Comparison of ENCODE assay signal across 18 cellular contexts in the genomic region with DNA sequence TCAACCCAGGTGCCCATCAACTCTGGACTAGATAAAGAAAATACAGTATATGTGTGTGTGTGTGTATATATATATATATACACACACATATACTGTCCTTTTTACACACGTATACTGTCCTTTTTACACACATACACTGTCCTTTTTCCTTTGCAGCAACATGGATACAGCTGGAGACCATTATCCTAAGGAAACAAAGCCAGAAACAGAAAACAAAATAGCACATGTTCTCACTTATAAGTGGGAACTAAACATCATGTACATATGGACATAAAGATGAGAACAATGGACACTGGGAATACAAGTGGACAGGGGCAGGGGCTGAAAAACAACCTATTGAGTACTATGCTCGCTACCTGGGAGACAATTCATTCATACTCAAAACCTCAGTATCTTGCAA. TPM values are rescaled to one million over a fixed set of nuclear protein-coding genes. Genes with fewer than 3 reads are reported as not detected.
DNase-seq lines count a peak whose midpoint lies in the region; ATAC-seq, FAIRE-seq and TF ChIP-seq lines count a peak whose summit lies in the region.
"Had no signal": no experiment of that assay in that cellular context is flagged by ENCODE, and none has a peak within 500 bp of the region (broad histone marks: within the 10 kb centered on the region; RNA-seq: fewer than 3 reads in every experiment).

No MANE protein-coding gene starts in this region.

- peaks cover 5% of the 10 kb centered on the region for H3K9me3 Mint-ChIP-seq in activated CD4-positive, alpha-beta T cell treated with anti-CD3 and anti-CD28 coated beads, Interleukin-2, amount 10 ng/mL, durations not matched to agents 24 days and 14 days
- H3K9me3 Mint-ChIP-seq in CD4-positive, CD25-positive, alpha-beta regulatory T cell, result no peaks in the 10 kb centered on the region
- H3K9me3 Mint-ChIP-seq: CD8-positive, alpha-beta memory T cell had no signal

- H3K27ac ChIP-seq in CD4-positive, CD25-positive, alpha-beta regulatory T cell (ENCODE audit: insufficient read depth, low read length, poor library complexity, severe bottlenecking), result no peak overlapping the region
- H3K27ac ChIP-seq in RWPE2 (ENCODE audit: poor library complexity, severe bottlenecking), result peak overlapping the region; percentile 72
- no peak overlapping the region for H3K27ac ChIP-seq in spleen
- H3K27ac ChIP-seq in osteoblast (ENCODE audit: low read depth, low read length), result no peak overlapping the region

- H3K4me1 ChIP-seq in CD4-positive, CD25-positive, alpha-beta regulatory T cell (ENCODE audit: control insufficient read depth, insufficient read depth, low read length, poor library complexity, severe bottlenecking), result peaks cover 41% of the 10 kb centered on the region
- H3K4me1 ChIP-seq in RWPE2 (ENCODE audit: insufficient read depth, poor library complexity, severe bottlenecking) (peaks cover 44% of the 10 kb centered on the region), spleen (peaks cover 13 to 49% (median 39%) of the 10 kb centered on the region in 6 donors), osteoblast (ENCODE audit: insufficient read depth, low read length) (peaks cover 38% of the 10 kb centered on the region)

- H3K79me2 ChIP-seq in osteoblast (ENCODE audit: insufficient read depth, low read length), result peaks cover 12% of the 10 kb centered on the region

- no peaks in the 10 kb centered on the region for H3K36me3 ChIP-seq in CD4-positive, CD25-positive, alpha-beta regulatory T cell (ENCODE audit: control insufficient read depth, insufficient read depth, low read length)
- H3K36me3 ChIP-seq in RWPE2 (ENCODE audit: low read depth), result peaks cover 32% of the 10 kb centered on the region
- H3K36me3 ChIP-seq in spleen, result peaks cover 0 to 32% (median 2%) of the 10 kb centered on the region in 6 donors
- H3K36me3 ChIP-seq in osteoblast (ENCODE audit: insufficient read depth, low read length), result peaks cover 27% of the 10 kb centered on the region

- H3K36me3 Mint-ChIP-seq in activated CD4-positive, alpha-beta T cell treated with anti-CD3 and anti-CD28 coated beads, Interleukin-2, amount 10 ng/mL, durations not matched to agents 24 days and 14 days (ENCODE audit: low read depth), result peaks cover 82% of the 10 kb centered on the region
- H3K36me3 Mint-ChIP-seq in CD4-positive, CD25-positive, alpha-beta regulatory T cell, result peaks cover 5% of the 10 kb centered on the region
- H3K36me3 Mint-ChIP-seq: CD8-positive, alpha-beta memory T cell had no signal

- H3K9me3 ChIP-seq in CD4-positive, CD25-positive, alpha-beta regulatory T cell (ENCODE audit: control insufficient read depth in 2 of 2, low read length in 2 of 2), result no peaks in the 10 kb centered on the region
- H3K9me3 ChIP-seq in RWPE2 (ENCODE audit: severe bottlenecking) (no peaks in the 10 kb centered on the region), spleen (no peaks in the 10 kb centered on the region), osteoblast (ENCODE audit: low read depth, low read length) (no peaks in the 10 kb centered on the region)

- no peaks in the 10 kb centered on the region for H3K27me3 ChIP-seq in CD4-positive, CD25-positive, alpha-beta regulatory T cell (ENCODE audit: control insufficient read depth, insufficient read depth, low read length)
- H3K27me3 ChIP-seq in RWPE2 (ENCODE audit: insufficient read depth, poor library complexity, severe bottlenecking) (no peaks in the 10 kb centered on the region), spleen (replicated peaks in 1 of 7) (peaks cover 0 to 13% (median 0%) of the 10 kb centered on the region in 7 donors), osteoblast (ENCODE audit: insufficient read depth, low read length) (no peaks in the 10 kb centered on the region)

- no peak overlapping the region for H3K4me3 ChIP-seq in CD4-positive, CD25-positive, alpha-beta regulatory T cell (ENCODE audit: low read depth, low read length)
- H3K4me3 ChIP-seq in RWPE2 (ENCODE audit: severe bottlenecking), result no peak overlapping the region
- H3K4me3 ChIP-seq in spleen, result no peak overlapping the region
- H3K4me3 ChIP-seq in osteoblast (ENCODE audit: insufficient read depth, low read length), result no peak overlapping the region
- H3K4me3 ChIP-seq: GM12878 had no signal

- H3K4me1 Mint-ChIP-seq in activated CD4-positive, alpha-beta T cell treated with anti-CD3 and anti-CD28 coated beads, Interleukin-2, amount 10 ng/mL, durations not matched to agents 24 days and 14 days, result peaks cover 77% of the 10 kb centered on the region
- peaks cover 11 to 45% (median 41%) of the 10 kb centered on the region in 4 donors for H3K4me1 Mint-ChIP-seq in CD4-positive, CD25-positive, alpha-beta regulatory T cell

- DNase-seq in activated CD4-positive, alpha-beta T cell treated with anti-CD3 and anti-CD28 coated beads, Interleukin-2, amount 10 ng/mL, durations not matched to agents 24 days and 14 days, result no peak
- no peak for DNase-seq in activated CD4-positive, alpha-beta T cell treated with anti-CD3 and anti-CD28 coated beads for 1 hour
- no peak for DNase-seq in CD4-positive, CD25-positive, alpha-beta regulatory T cell
- DNase-seq in RWPE2 (ENCODE audit: low spot score), result no peak
- DNase-seq in fibroblast of gingiva (ENCODE audit: low read depth), result peak; percentile 16
- DNase-seq in spleen, result no peak
- no peak for DNase-seq in GM19239 (ENCODE audit: insufficient read length, low spot score)
- no peak for DNase-seq in osteoblast (ENCODE audit: insufficient read length, low spot score, missing footprints)
- DNase-seq: CD8-positive, alpha-beta memory T cell; DMS53; H7; KG1; NCI-H1694 treated with DMSO at 0.1 percent for 48 hours; NCI-H510A; NCI-H748 treated with DMSO at 0.1 percent for 48 hours; SHP77 had no signal

- 94 to 96% (median 95%) methylated on average over 2 of the region's 2 CpGs for WGBS in spleen, 5 donors

- H3K27ac Mint-ChIP-seq in activated CD4-positive, alpha-beta T cell treated with anti-CD3 and anti-CD28 coated beads, Interleukin-2, amount 10 ng/mL, durations not matched to agents 24 days and 14 days, result peak overlapping the region; percentile 63
- H3K27ac Mint-ChIP-seq in CD4-positive, CD25-positive, alpha-beta regulatory T cell, result peak overlapping the region in 1 of 3 donors; percentile 79

- H3K4me3 Mint-ChIP-seq in activated CD4-positive, alpha-beta T cell treated with anti-CD3 and anti-CD28 coated beads, Interleukin-2, amount 10 ng/mL, durations not matched to agents 24 days and 14 days, result peak overlapping the region; percentile 95
- peak overlapping the region in 3 of 4 donors; percentile 7 to 83 (median 9) for H3K4me3 Mint-ChIP-seq in CD4-positive, CD25-positive, alpha-beta regulatory T cell

- H2AFZ ChIP-seq in osteoblast (ENCODE audit: low read length), result no peak overlapping the region

- H4K20me1 ChIP-seq in osteoblast (ENCODE audit: insufficient read depth, low read length), result peaks cover 9% of the 10 kb centered on the region

- TF ChIP-seq POLR2A in spleen (IDR thresholded peaks at IDR 0.05), result no peak

- no peaks in the 10 kb centered on the region for H3K27me3 Mint-ChIP-seq in activated CD4-positive, alpha-beta T cell treated with anti-CD3 and anti-CD28 coated beads, Interleukin-2, amount 10 ng/mL, durations not matched to agents 24 days and 14 days
- no peaks in the 10 kb centered on the region for H3K27me3 Mint-ChIP-seq in CD4-positive, CD25-positive, alpha-beta regulatory T cell

- no peak for ATAC-seq in CD4-positive, CD25-positive, alpha-beta regulatory T cell (ENCODE audit: low read depth in 2 of 2)
- no peak for ATAC-seq in RWPE2 (ENCODE audit: low read depth)
- ATAC-seq: GM12878, HepG2 had no signal

- no peak for FAIRE-seq in GM19239 (lab: Jason Lieb, UNC)
- FAIRE-seq: GM12878, HepG2 had no signal

- intact Hi-C loops in activated CD4-positive, alpha-beta T cell treated with anti-CD3 and anti-CD28 coated beads, Interleukin-2, amount 10 ng/mL, durations not matched to agents 24 days and 14 days (cut with micrococcal nuclease), result loop anchor here (10.0 kb wide), 1 partner anchor 1506 kb away; a partner anchor contains a TSS
- intact Hi-C loops in spleen (cut with DNase I; ENCODE audit: low total_unique reads), result no loop called here

- TF ChIP-seq CTCF in RWPE2 (IDR thresholded peaks at IDR 0.05; ENCODE audit: poor library complexity, severe bottlenecking) (no peak), spleen (IDR thresholded peaks at IDR 0.05 in 8 of 11, conservative IDR thresholded peaks at IDR 0.05 in 3 of 11) (no peak), osteoblast (IDR thresholded peaks at IDR 0.05; ENCODE audit: extremely low read depth, low read depth, low read length) (no peak)

- no peak overlapping the region for H3K4me2 ChIP-seq in osteoblast (ENCODE audit: insufficient read depth, low read length)

RNA-seq across cellular contexts. Expression of a gene that starts 23.8 kb away (rescaled TPM):
- total RNA-seq in activated CD4-positive, alpha-beta T cell treated with anti-CD3 and anti-CD28 coated beads, Interleukin-2, amount 10 ng/mL, durations not matched to agents 24 days and 14 days, result 267 and 277 TPM in 2 replicates
- 2.9 TPM for total RNA-seq in CD4-positive, CD25-positive, alpha-beta regulatory T cell
- 1 to 10 TPM; 1.6 to 4.5 (median 2.5) TPM for polyA plus RNA-seq in CD4-positive, CD25-positive, alpha-beta regulatory T cell
- total RNA-seq in spleen (10 to 100 TPM in 1 of 7 donors, 1 to 10 TPM in 6; 5.5 to 10.5 (median 6.4) TPM), osteoblast (30.4 and 32.2 TPM in 2 replicates)
- under 1 TPM; 0.70 to 0.89 (median 0.83) TPM for polyA plus RNA-seq in spleen
